ENCODE assay signal across 2 cellular contexts in genomic region chr11:2924821-2925675, GRCh38.
TF ChIP-seq lines count a peak whose summit lies in the region.

No MANE protein-coding gene starts in this region.

TF ChIP-seq in A549, 52 proteins besides CTCF, POLR2A, EP300 and RAD21 (continued from another document):
- TF ChIP-seq MAZ (IDR thresholded peaks at IDR 0.05; ENCODE audit: borderline replicate concordance, low read depth, low read length) = no peak
- no peak for TF ChIP-seq HMGXB4 (CRISPR knock-in tag; IDR thresholded peaks at IDR 0.05; ENCODE audit: borderline replicate concordance)
- no peak for TF ChIP-seq MYC (IDR thresholded peaks at IDR 0.05; ENCODE audit: borderline replicate concordance, low read length)

TF ChIP-seq in HCT116, 20 proteins besides CTCF, POLR2A, EP300 and RAD21 (continued from another document):
- TF ChIP-seq ZBTB33 (IDR thresholded peaks at IDR 0.05; ENCODE audit: extremely low read depth, insufficient replicate concordance, low read length) = no peak
- no peak for TF ChIP-seq EGR1 (IDR thresholded peaks at IDR 0.05; ENCODE audit: low read depth)
- no peak for TF ChIP-seq SRF (IDR thresholded peaks at IDR 0.05; ENCODE audit: low read depth)
- no peak for TF ChIP-seq ELF1 (IDR thresholded peaks at IDR 0.05; ENCODE audit: borderline replicate concordance, low read depth)
- TF ChIP-seq ZNF274 (IDR thresholded peaks at IDR 0.05; ENCODE audit: low read depth, low read length) = no peak
- TF ChIP-seq YY1 (IDR thresholded peaks at IDR 0.05; ENCODE audit: extremely low read depth, insufficient replicate concordance, low read depth, low read length) = no peak
- no peak for TF ChIP-seq EZH2phosphoT487 (IDR thresholded peaks at IDR 0.05; ENCODE audit: borderline replicate concordance)
- no peak for TF ChIP-seq SP1 (IDR thresholded peaks at IDR 0.05; ENCODE audit: low read depth)
- TF ChIP-seq CEBPB (IDR thresholded peaks at IDR 0.05; ENCODE audit: low read depth) = no peak
- no peak for TF ChIP-seq CBX3 (IDR thresholded peaks at IDR 0.05; ENCODE audit: low read depth)
- no peak for TF ChIP-seq MAX (IDR thresholded peaks at IDR 0.05)
- TF ChIP-seq REST (IDR thresholded peaks at IDR 0.05; ENCODE audit: low read depth) = no peak
- no peak for TF ChIP-seq EZH2 (IDR thresholded peaks at IDR 0.05)
- no peak for TF ChIP-seq ATF3 (IDR thresholded peaks at IDR 0.05)
- TF ChIP-seq ZFX (IDR thresholded peaks at IDR 0.05) = no peak
- TF ChIP-seq FOSL1 (IDR thresholded peaks at IDR 0.05; ENCODE audit: low read depth) = no peak
- no peak for TF ChIP-seq TCF7L2 (IDR thresholded peaks at IDR 0.05; ENCODE audit: borderline replicate concordance, extremely low read depth, insufficient read depth, insufficient read length)
